ENCODE assay signal across 18 cellular contexts in the genomic region with DNA sequence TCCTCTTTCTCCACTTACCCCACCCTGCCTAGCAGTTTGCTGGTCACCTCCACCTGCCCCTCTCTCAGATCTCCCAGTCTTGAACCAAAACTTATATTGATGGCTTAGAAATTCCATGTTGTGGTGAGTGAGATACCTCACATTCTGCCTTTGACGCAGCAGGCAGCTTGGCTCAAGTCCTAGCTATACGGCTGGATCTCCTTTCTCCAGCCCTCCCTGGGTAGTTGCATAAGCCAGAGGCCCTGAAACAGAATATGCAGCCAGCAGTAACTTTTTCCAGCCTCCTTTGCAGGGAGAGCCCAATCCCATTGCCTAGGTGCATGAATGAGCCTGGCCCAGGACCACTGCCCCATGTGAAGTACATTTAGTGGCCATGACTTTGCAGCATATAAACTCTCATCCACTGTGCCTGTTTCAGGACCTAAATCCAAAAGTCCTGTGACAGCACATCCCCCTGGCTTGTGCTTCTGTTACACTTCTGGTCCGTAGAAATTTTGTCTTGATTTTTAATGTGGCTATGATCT.
"Had no signal": no experiment of that assay in that cellular context is flagged by ENCODE, and none has a peak within 500 bp of the region (broad histone marks: within the 10 kb centered on the region; RNA-seq: fewer than 3 reads in every experiment).

No MANE protein-coding gene starts in this region.

- H3K4me2 ChIP-seq: smooth muscle cell had no signal

- DNase-seq: activated CD4-positive, alpha-beta T cell treated with anti-CD3 and anti-CD28 coated beads, Interleukin-2, amount 10 ng/mL, durations not matched to agents 24 days and 14 days; activated CD8-positive, alpha-beta memory T cell treated with anti-CD3 and anti-CD28 coated beads for 24 hours; activated naive CD4-positive, alpha-beta T cell treated with anti-CD3 and anti-CD28 coated beads, Interleukin-2, amount 10 ng/mL, durations not matched to agents 7 days and 5 days; amniotic stem cell; caudate nucleus; dermis blood vessel endothelial cell; endodermal cell; kidney glomerular epithelial cell; midbrain; naive B cell; posterior cingulate gyrus; tibial artery had no signal

- H3K9me3 ChIP-seq: neutrophil had no signal

- H3K27me3 ChIP-seq: gastroesophageal sphincter, neutrophil, tibial artery, vagina had no signal

- H3K4me3 ChIP-seq: gastroesophageal sphincter, smooth muscle cell, tibial artery, vagina had no signal

- H3K36me3 ChIP-seq: gastroesophageal sphincter, neutrophil, vagina had no signal

- H3K27ac ChIP-seq: gastroesophageal sphincter, neutrophil, tibial artery, vagina had no signal

- ATAC-seq: gastroesophageal sphincter; stimulated activated memory B cell treated with anti-CD40 and anti-IgM and Interleukin-4, amounts not matched to agents 10 μg/mL and 1 μg/mL and 100 μg/mL, for 72 hours; WTC11 had no signal
